In genomic region chr3:158918008-158918407, GRCh38 we compare ENCODE assay signal across 8 cellular contexts.
A peak's percentile ranks its signal among the peaks of the same experiment; 100 is the strongest.
DNase-seq lines count a peak whose midpoint lies in the region; ATAC-seq, FAIRE-seq and TF ChIP-seq lines count a peak whose summit lies in the region.

No MANE protein-coding gene starts in this region.

- in situ Hi-C loops in astrocyte of the cerebellum (cut with HindIII; ENCODE audit: low sequenced_read_pairs): no loop called here

- no peaks in the 10 kb centered on the region for H3K9me1 ChIP-seq in keratinocyte (ENCODE audit: control insufficient read depth, extremely low read depth, insufficient read depth, low read length)

- H3K4me1 ChIP-seq in keratinocyte (ENCODE audit: control insufficient read depth, extremely low read depth, insufficient read depth, low read length): no peaks in the 10 kb centered on the region

- dilution Hi-C loops in keratinocyte (cut with MboI; ENCODE audit: extremely low pct_ligation_motif_present, low sequenced_read_pairs): no loop called here

- FAIRE-seq in keratinocyte (lab: Jason Lieb, UNC): peak; percentile 67

- H3K9me3 ChIP-seq in keratinocyte (ENCODE audit: control insufficient read depth, low read depth, low read length): no peaks in the 10 kb centered on the region

- TF ChIP-seq CTCF in astrocyte of the cerebellum (IDR thresholded peaks at IDR 0.05; ENCODE audit: low read depth, low read length, missing control alignments) (peak; percentile 84), keratinocyte (optimal IDR thresholded peaks at IDR 0.05 in 1 of 3, IDR thresholded peaks at IDR 0.05 in 1 of 3, conservative IDR thresholded peaks at IDR 0.05 in 1 of 3; ENCODE audit: extremely low read depth in 1 of 3, insufficient read depth in 2 of 3, low read length in 3 of 3) (peak; percentile 64 to 80 (median 79))

- H3K27ac ChIP-seq in keratinocyte (ENCODE audit: control insufficient read depth, insufficient read depth, low read length): no peak overlapping the region

- no peaks in the 10 kb centered on the region for H3K79me2 ChIP-seq in keratinocyte (ENCODE audit: control insufficient read depth, insufficient read depth, low read length)

- no peak overlapping the region for H2AFZ ChIP-seq in keratinocyte (ENCODE audit: control insufficient read depth, low read length)

- H3K36me3 ChIP-seq in keratinocyte (ENCODE audit: control insufficient read depth in 2 of 2, extremely low read depth in 1 of 2, insufficient read depth in 2 of 2, low read length in 2 of 2): no peaks in the 10 kb centered on the region

- no peak overlapping the region for H3K4me3 ChIP-seq in astrocyte of the cerebellum (ENCODE audit: low read depth, low read length)
- H3K4me3 ChIP-seq in keratinocyte (ENCODE audit: control insufficient read depth in 2 of 3, extremely low read depth in 1 of 3, insufficient read depth in 2 of 3, low read depth in 1 of 3, low read length in 3 of 3): no peak overlapping the region

- H3K9ac ChIP-seq in keratinocyte (ENCODE audit: control insufficient read depth, extremely low read depth, insufficient read depth, low read length): no peak overlapping the region

- no peaks in the 10 kb centered on the region for H3K27me3 ChIP-seq in keratinocyte (ENCODE audit: control insufficient read depth, extremely low read depth, insufficient read depth, low read length)

- H4K20me1 ChIP-seq in keratinocyte (ENCODE audit: control insufficient read depth, extremely low read depth, insufficient read depth, low read length): no peaks in the 10 kb centered on the region

- DNase-seq in EL: peak; percentile 83
- DNase-seq in NCI-H2227 treated with DMSO at 0.1 percent for 48 hours (lab: John Stamatoyannopoulos, UW): peak; percentile 29
- DNase-seq in astrocyte of the cerebellum (ENCODE audit: low read depth): peak; percentile 60
- DNase-seq in keratinocyte (ENCODE audit: low read depth, low spot score): no peak
- no peak for DNase-seq in activated effector memory CD4-positive, alpha-beta T cell treated with anti-CD3 and anti-CD28 coated beads, Interleukin-2, amount 50 U/mL, for 16 hours
- DNase-seq in activated CD4-positive, CD25-positive, alpha-beta regulatory T cell (lab: John Stamatoyannopoulos, UW): no peak

- ATAC-seq in GM19043 (IDR thresholded peaks at IDR 0.05; ENCODE audit: low read depth, unreplicated experiment): peak; percentile 76
- peak; percentile 87 for ATAC-seq in HG03095 (IDR thresholded peaks at IDR 0.05; ENCODE audit: unreplicated experiment)

- H3K4me2 ChIP-seq in keratinocyte (ENCODE audit: control insufficient read depth, extremely low read depth, insufficient read depth, low read depth, low read length): no peak overlapping the region

Comparison
In these comparisons a context has a peak if more than half of its experiments do, and no peak if none do; other contexts are left out.
1. DNase-seq: peak in EL (single experiment), NCI-H2227 treated with DMSO at 0.1 percent for 48 hours (single experiment) and astrocyte of the cerebellum (single experiment); none in keratinocyte (single experiment), activated effector memory CD4-positive, alpha-beta T cell treated with anti-CD3 and anti-CD28 coated beads, Interleukin-2, amount 50 U/mL, for 16 hours (single experiment) and activated CD4-positive, CD25-positive, alpha-beta regulatory T cell (0 of 4).